8 cellular contexts compared by ENCODE assay signal in genomic region chr19:58573658-58574164, GRCh38. TPM values are rescaled to one million over a fixed set of nuclear protein-coding genes. Genes with fewer than 3 reads are reported as not detected.
DNase-seq lines count a peak whose midpoint lies in the region; ATAC-seq, FAIRE-seq and TF ChIP-seq lines count a peak whose summit lies in the region.

No MANE protein-coding gene starts in this region.

- H3K36me3 Mint-ChIP-seq in activated T-cell treated with anti-CD3 and anti-CD28 coated beads, Interleukin-2, amount 50 U/mL, for 72 hours (ENCODE audit: insufficient read depth in 2 of 2): peaks cover 0 to 5% of the 10 kb centered on the region in 2 donors
- H3K36me3 Mint-ChIP-seq in astrocyte (ENCODE audit: low read depth, unreplicated experiment): peaks cover 8% of the 10 kb centered on the region

- H3K27me3 ChIP-seq in astrocyte (ENCODE audit: insufficient read depth, low read length) (no peaks in the 10 kb centered on the region), right lobe of liver (no peaks in the 10 kb centered on the region), thyroid gland (no peaks in the 10 kb centered on the region)

- H3K9ac ChIP-seq in astrocyte (ENCODE audit: low read length): peak overlapping the region; percentile 95

- H3K9me3 Mint-ChIP-seq in activated T-cell treated with anti-CD3 and anti-CD28 coated beads, Interleukin-2, amount 50 U/mL, for 72 hours: no peaks in the 10 kb centered on the region
- H3K9me3 Mint-ChIP-seq in astrocyte (ENCODE audit: unreplicated experiment): no peaks in the 10 kb centered on the region

- H4K20me1 ChIP-seq in astrocyte (ENCODE audit: insufficient read depth, low read length): peaks cover 8% of the 10 kb centered on the region

- DNase-seq in activated T-cell treated with anti-CD3 and anti-CD28 coated beads, Interleukin-2, amount 50 U/mL, for 72 hours: no peak
- no peak for DNase-seq in activated T-cell treated with anti-CD3 and anti-CD28 coated beads, Interleukin-2, amount 50 U/mL, for 48 hours
- no peak for DNase-seq in astrocyte (ENCODE audit: low read depth)
- no peak for DNase-seq in right lobe of liver
- no peak for DNase-seq in thyroid gland
- no peak for DNase-seq in SKM-1 (lab: John Stamatoyannopoulos, UW; ENCODE audit: unreplicated experiment)

- FAIRE-seq in astrocyte (lab: Jason Lieb, UNC): no peak

- H3K9me3 ChIP-seq in astrocyte (ENCODE audit: insufficient read depth, low read depth, low read length) (no peaks in the 10 kb centered on the region), right lobe of liver (no peaks in the 10 kb centered on the region), thyroid gland (no peaks in the 10 kb centered on the region)

- H3K79me2 ChIP-seq in astrocyte (ENCODE audit: insufficient read depth, low read length): peaks cover 24% of the 10 kb centered on the region

- H3K4me1 Mint-ChIP-seq in activated T-cell treated with anti-CD3 and anti-CD28 coated beads, Interleukin-2, amount 50 U/mL, for 72 hours (ENCODE audit: low read depth): peaks cover 51% of the 10 kb centered on the region
- H3K4me1 Mint-ChIP-seq in astrocyte (ENCODE audit: low read depth, unreplicated experiment): peaks cover 12% of the 10 kb centered on the region

- 1% methylated on average over 20 of the region's 20 CpGs for WGBS in right lobe of liver (ENCODE audit: insufficient coverage, low coverage, low lambda C conversion rate, missing lambda C conversion rate)
- WGBS in thyroid gland, 2 donors: 1 to 2% methylated on average over 20 of the region's 20 CpGs

- H2AFZ ChIP-seq in astrocyte (ENCODE audit: low read depth, low read length): peak overlapping the region; percentile 76

- H3K4me3 ChIP-seq in astrocyte (ENCODE audit: insufficient read depth, low read depth, low read length) (peak overlapping the region; percentile 74), right lobe of liver (peak overlapping the region; percentile 67 to 75 (median 73)), thyroid gland (replicated peaks in 1 of 3) (peak overlapping the region in 2 of 3 donors; percentile 2 to 72)

- H3K36me3 ChIP-seq in astrocyte (ENCODE audit: insufficient read depth, low read length) (no peaks in the 10 kb centered on the region), right lobe of liver (peaks cover 0 to 5% (median 0%) of the 10 kb centered on the region in 4 donors), thyroid gland (peaks cover 13 to 14% of the 10 kb centered on the region in 2 donors)

- H3K27ac ChIP-seq in astrocyte (ENCODE audit: low read depth, low read length): peak overlapping the region; percentile 96
- H3K27ac ChIP-seq in right lobe of liver: peak overlapping the region; percentile 86 to 96 (median 89)
- peak overlapping the region; percentile 70 to 98 (median 93) for H3K27ac ChIP-seq in thyroid gland

- no peak for TF ChIP-seq POLR2A in right lobe of liver (IDR thresholded peaks at IDR 0.05)
- TF ChIP-seq POLR2A in thyroid gland (IDR thresholded peaks at IDR 0.05): no peak

- ATAC-seq in activated T-cell treated with anti-CD3 and anti-CD28 coated beads, Interleukin-2, amount 50 U/mL, for 72 hours (replicated peaks in 1 of 2): no peak
- ATAC-seq in right lobe of liver: no peak
- ATAC-seq in HG03439 (IDR thresholded peaks at IDR 0.05; ENCODE audit: unreplicated experiment): no peak
- ATAC-seq in HG02884 (IDR thresholded peaks at IDR 0.05; ENCODE audit: unreplicated experiment): no peak

- H3K27ac Mint-ChIP-seq in activated T-cell treated with anti-CD3 and anti-CD28 coated beads, Interleukin-2, amount 50 U/mL, for 72 hours: peak overlapping the region; percentile 87
- peak overlapping the region; percentile 100 for H3K27ac Mint-ChIP-seq in astrocyte (ENCODE audit: unreplicated experiment)

- H3K4me3 Mint-ChIP-seq in activated T-cell treated with anti-CD3 and anti-CD28 coated beads, Interleukin-2, amount 50 U/mL, for 72 hours: peak overlapping the region; percentile 87 to 92
- peak overlapping the region; percentile 98 for H3K4me3 Mint-ChIP-seq in astrocyte (ENCODE audit: unreplicated experiment)

- no peaks in the 10 kb centered on the region for H3K27me3 Mint-ChIP-seq in activated T-cell treated with anti-CD3 and anti-CD28 coated beads, Interleukin-2, amount 50 U/mL, for 72 hours (ENCODE audit: low read depth)
- no peaks in the 10 kb centered on the region for H3K27me3 Mint-ChIP-seq in astrocyte (ENCODE audit: low read depth, unreplicated experiment)

- TF ChIP-seq CTCF in astrocyte (IDR thresholded peaks at IDR 0.05; ENCODE audit: insufficient read depth, low read depth, low read length) (no peak), right lobe of liver (IDR thresholded peaks at IDR 0.05) (no peak), thyroid gland (IDR thresholded peaks at IDR 0.05) (no peak)

- intact Hi-C loops in right lobe of liver (cut with DNase I) (no loop called here), thyroid gland (cut with DNase I) (no loop called here)

- peak overlapping the region; percentile 97 for H3K4me2 ChIP-seq in astrocyte (ENCODE audit: low read length)

- H3K4me1 ChIP-seq in astrocyte (ENCODE audit: insufficient read depth, low read length): peaks cover 20% of the 10 kb centered on the region
- H3K4me1 ChIP-seq in right lobe of liver: peaks cover 0 to 17% (median 3%) of the 10 kb centered on the region in 4 donors
- H3K4me1 ChIP-seq in thyroid gland: peaks cover 17 to 19% of the 10 kb centered on the region in 2 donors

RNA-seq across cellular contexts. Expression of gene MZF1, which starts 0.6 kb away (rescaled TPM):
- total RNA-seq in activated T-cell treated with anti-CD3 and anti-CD28 coated beads, Interleukin-2, amount 50 U/mL, for 72 hours: 10 to 100 TPM; 15.0 to 18.6 TPM
- total RNA-seq in astrocyte (14.7 and 17.4 TPM in 2 replicates), right lobe of liver (10 to 100 TPM in 5 of 6 experiments, 1 to 10 TPM in 1; 8.2 to 19.9 (median 14.1) TPM), thyroid gland (10 to 100 TPM; 55.0 to 82.7 (median 70.5) TPM)

RNA-seq across cellular contexts. Expression of gene UBE2M, which starts 15.3 kb away (rescaled TPM):
- total RNA-seq in activated T-cell treated with anti-CD3 and anti-CD28 coated beads, Interleukin-2, amount 50 U/mL, for 72 hours: 100 to 1,000 TPM; 116 to 122 TPM
- 106 and 113 TPM in 2 replicates for total RNA-seq in astrocyte
- total RNA-seq in right lobe of liver: 10 to 100 TPM; 16.0 to 23.5 (median 20.7) TPM
- 10 to 100 TPM; 17.2 to 28.5 (median 20.3) TPM for total RNA-seq in thyroid gland

RNA-seq across cellular contexts. Expression of gene CHMP2A, which starts 18.8 kb away (rescaled TPM):
- 10 to 100 TPM; 80.3 to 91.8 TPM for total RNA-seq in activated T-cell treated with anti-CD3 and anti-CD28 coated beads, Interleukin-2, amount 50 U/mL, for 72 hours
- 71.3 and 80.0 TPM in 2 replicates for total RNA-seq in astrocyte
- 10 to 100 TPM; 62.1 to 90.9 (median 70.7) TPM for total RNA-seq in right lobe of liver
- 100 to 1,000 TPM; 123 to 155 (median 148) TPM for total RNA-seq in thyroid gland

RNA-seq across cellular contexts. Expression of gene TRIM28, which starts 29.8 kb away (rescaled TPM):
- total RNA-seq in activated T-cell treated with anti-CD3 and anti-CD28 coated beads, Interleukin-2, amount 50 U/mL, for 72 hours: 100 to 1,000 TPM; 351 to 473 TPM
- total RNA-seq in astrocyte (339 and 351 TPM in 2 replicates), right lobe of liver (100 to 1,000 TPM in 3 of 6 experiments, 10 to 100 TPM in 3; 75.4 to 106 (median 94.7) TPM), thyroid gland (100 to 1,000 TPM; 195 to 237 (median 218) TPM)

RNA-seq across cellular contexts. Expression of gene ZBTB45, which starts 54.1 kb away (rescaled TPM):
- 10 to 100 TPM; 10.8 to 12.1 TPM for total RNA-seq in activated T-cell treated with anti-CD3 and anti-CD28 coated beads, Interleukin-2, amount 50 U/mL, for 72 hours
- total RNA-seq in astrocyte (16.2 and 16.3 TPM in 2 replicates), right lobe of liver (1 to 10 TPM; 3.5 to 4.8 (median 4.3) TPM), thyroid gland (10 to 100 TPM in 1 of 4 donors, 1 to 10 TPM in 3; 6.9 to 17.7 (median 8.5) TPM)
